1 cellular context compared by ENCODE assay signal in genomic region chr10:114081911-114082583, GRCh38.
TF ChIP-seq lines count a peak whose summit lies in the region.

No MANE protein-coding gene starts in this region.

TF ChIP-seq in K562, 482 proteins besides CTCF, POLR2A, EP300 and RAD21 (continued from another document):
- TF ChIP-seq ZNF407 (IDR thresholded peaks at IDR 0.05; ENCODE audit: low read depth) (no peak), NFE2 (IDR thresholded peaks at IDR 0.05; ENCODE audit: low read depth) (peak; percentile 63), IRF9 (tag; IDR thresholded peaks at IDR 0.05) (no peak), ERF (CRISPR knock-in tag; IDR thresholded peaks at IDR 0.05) (no peak), NFE2L1 (tag; IDR thresholded peaks at IDR 0.05; ENCODE audit: borderline replicate concordance, low read depth) (no peak), EHMT2 (IDR thresholded peaks at IDR 0.05) (no peak), MAFG (tag; conservative IDR thresholded peaks at IDR 0.05) (peak; percentile 60), ZNF324 (CRISPR knock-in tag; IDR thresholded peaks at IDR 0.05) (no peak), ZFP1 (CRISPR knock-in tag; IDR thresholded peaks at IDR 0.05) (no peak), CREB1 (IDR thresholded peaks at IDR 0.05) (no peak), CREB1 (CRISPR knock-in tag; IDR thresholded peaks at IDR 0.05) (no peak), ESRRA (IDR thresholded peaks at IDR 0.05; ENCODE audit: borderline replicate concordance, low read depth) (0 out of 2 replicates have a peak, but pooled peaks have one; percentile 22)
